Comparison of ENCODE assay signal across 1 cellular context in genomic region chr21:41235214-41235613, GRCh38.
TF ChIP-seq lines count a peak whose summit lies in the region.

No MANE protein-coding gene starts in this region.

TF ChIP-seq in endothelial cell of umbilical vein, 7 proteins besides CTCF, POLR2A, EP300 and RAD21:
- no peak for TF ChIP-seq GATA2 (IDR thresholded peaks at IDR 0.05; ENCODE audit: insufficient read depth, insufficient read length, low read depth, low read length)
- no peak for TF ChIP-seq POLR2AphosphoS5 (IDR thresholded peaks at IDR 0.05; ENCODE audit: insufficient read depth, low read depth, low read length)
- TF ChIP-seq MAX (IDR thresholded peaks at IDR 0.05; ENCODE audit: insufficient read depth, insufficient read length) = no peak
- TF ChIP-seq FOS (IDR thresholded peaks at IDR 0.05; ENCODE audit: borderline replicate concordance, insufficient read depth, low read length) = no peak
- no peak for TF ChIP-seq JUN (IDR thresholded peaks at IDR 0.05; ENCODE audit: borderline replicate concordance, insufficient read depth, insufficient read length, low read depth)
- TF ChIP-seq MYC (IDR thresholded peaks at IDR 0.05; ENCODE audit: low read depth, low read length) = no peak
- TF ChIP-seq EZH2 (IDR thresholded peaks at IDR 0.05; ENCODE audit: borderline replicate concordance, low read depth, low read length, severe bottlenecking) = no peak
